Comparison of ENCODE assay signal across 23 cellular contexts in genomic region chr17:65533056-65533745, GRCh38. TPM values are rescaled to one million over a fixed set of nuclear protein-coding genes. Genes with fewer than 3 reads are reported as not detected.
DNase-seq lines count a peak whose midpoint lies in the region; ATAC-seq and TF ChIP-seq lines count a peak whose summit lies in the region.
"Had no signal": no experiment of that assay in that cellular context is flagged by ENCODE, and none has a peak within 500 bp of the region (broad histone marks: within the 10 kb centered on the region; RNA-seq: fewer than 3 reads in every experiment).

No MANE protein-coding gene starts in this region.

- intact Hi-C loops in Caco-2 (cut with micrococcal nuclease; ENCODE audit: unreplicated experiment) (no loop called here), posterior vena cava (cut with DNase I) (no loop called here)

- H3K27me3 Mint-ChIP-seq in Caco-2 (ENCODE audit: insufficient read depth, unreplicated experiment): no peaks in the 10 kb centered on the region
- H3K27me3 Mint-ChIP-seq: activated B cell treated with CpG ODN at 0.5 μM for 24 hours; activated CD8-positive, alpha-beta T cell treated with anti-CD3 and anti-CD28 coated beads for 36 hours; CD4-positive, alpha-beta T cell; memory B cell; naive B cell had no signal

- H3K27ac Mint-ChIP-seq in Caco-2 (ENCODE audit: unreplicated experiment): peak overlapping the region; percentile 70
- H3K27ac Mint-ChIP-seq: activated B cell treated with CpG ODN at 0.5 μM for 24 hours; activated CD8-positive, alpha-beta T cell treated with anti-CD3 and anti-CD28 coated beads for 36 hours; memory B cell had no signal

- H3K36me3 Mint-ChIP-seq in Caco-2 (ENCODE audit: insufficient read depth, unreplicated experiment): peaks cover 100% of the 10 kb centered on the region
- H3K36me3 Mint-ChIP-seq: memory B cell, naive B cell had no signal

- peak overlapping the region in 3 of 4 donors; percentile 76 to 78 (median 76) for H3K27ac ChIP-seq in gastroesophageal sphincter
- H3K27ac ChIP-seq: pancreas had no signal

- ATAC-seq in gastroesophageal sphincter: no peak
- no peak for ATAC-seq in GM18858 (IDR thresholded peaks at IDR 0.05; ENCODE audit: unreplicated experiment)
- no peak for ATAC-seq in HG02642 (IDR thresholded peaks at IDR 0.05; ENCODE audit: poor library complexity, unreplicated experiment)
- ATAC-seq: activated CD8-positive, alpha-beta T cell treated with anti-CD3 and anti-CD28 coated beads for 36 hours; HCT116 had no signal

- H3K27me3 ChIP-seq in Caco-2 (replicated peaks; ENCODE audit: control insufficient read depth, insufficient read depth, low read length) (no peaks in the 10 kb centered on the region), H7 (ENCODE audit: control insufficient read depth, insufficient read depth, low read length) (no peaks in the 10 kb centered on the region), gastroesophageal sphincter (no peaks in the 10 kb centered on the region)
- H3K27me3 ChIP-seq: pancreas, sigmoid colon had no signal

- no peak for DNase-seq in Caco-2
- peak; percentile 35 for DNase-seq in H7
- DNase-seq in posterior vena cava (ENCODE audit: low spot score): peak; percentile 64
- no peak for DNase-seq in NCI-H187 treated with DMSO at 0.1 percent for 48 hours (lab: John Stamatoyannopoulos, UW)
- DNase-seq: activated B cell treated with CpG ODN at 0.5 μM for 24 hours; activated CD8-positive, alpha-beta T cell treated with anti-CD3 and anti-CD28 coated beads for 36 hours; activated naive CD4-positive, alpha-beta T cell treated with Interleukin-2 at 50 U/mL for 16 hours; CD4-positive, alpha-beta T cell; cerebellar nuclear complex; erythroblast; foreskin melanocyte; hypothalamus; KG1; naive B cell; NCI-H146; NCI-H526; sigmoid colon had no signal

- TF ChIP-seq EP300 in gastroesophageal sphincter (IDR thresholded peaks at IDR 0.05): no peak

- no peak overlapping the region for H3K4me3 ChIP-seq in Caco-2 (ENCODE audit: low read depth, low read length)
- no peak overlapping the region for H3K4me3 ChIP-seq in H7 (ENCODE audit: insufficient read depth, low read depth, low read length)
- no peak overlapping the region for H3K4me3 ChIP-seq in gastroesophageal sphincter
- H3K4me3 ChIP-seq: pancreas, sigmoid colon had no signal

- TF ChIP-seq CTCF in Caco-2 (IDR thresholded peaks at IDR 0.05; ENCODE audit: insufficient read depth in 1 of 2, low read depth in 1 of 2, low read length in 1 of 2, severe bottlenecking in 1 of 2, unreplicated experiment in 1 of 2) (no peak), gastroesophageal sphincter (IDR thresholded peaks at IDR 0.05) (no peak)

- H3K4me1 ChIP-seq in Caco-2: peaks cover 60% of the 10 kb centered on the region
- H3K4me1 ChIP-seq in gastroesophageal sphincter: peaks cover 8 to 58% (median 23%) of the 10 kb centered on the region in 3 donors

- H3K36me3 ChIP-seq in Caco-2 (ENCODE audit: control insufficient read depth, insufficient read depth, low read length) (peaks cover 4% of the 10 kb centered on the region), H7 (replicated peaks; ENCODE audit: control insufficient read depth, insufficient read depth, low read length) (peaks cover 46% of the 10 kb centered on the region), gastroesophageal sphincter (peaks cover 0 to 86% of the 10 kb centered on the region in 2 donors)

- no peaks in the 10 kb centered on the region for H3K9me3 Mint-ChIP-seq in Caco-2 (ENCODE audit: unreplicated experiment)
- H3K9me3 Mint-ChIP-seq: activated B cell treated with CpG ODN at 0.5 μM for 24 hours; activated CD8-positive, alpha-beta T cell treated with anti-CD3 and anti-CD28 coated beads for 36 hours; CD4-positive, alpha-beta T cell; memory B cell; naive B cell had no signal

- 66% methylated on average over 7 of the region's 13 CpGs; no CpG with 5 or more reads in 1 of the 2 donors for WGBS in gastroesophageal sphincter (ENCODE audit: low coverage in 1 of 2), 2 donors

- TF ChIP-seq POLR2A in gastroesophageal sphincter (IDR thresholded peaks at IDR 0.05): no peak

- CTCF ChIA-PET in Caco-2 (lab: Charles Lee): no interaction called here

- H3K4me1 Mint-ChIP-seq in Caco-2 (ENCODE audit: low read depth, unreplicated experiment): peaks cover 51% of the 10 kb centered on the region
- H3K4me1 Mint-ChIP-seq: activated B cell treated with CpG ODN at 0.5 μM for 24 hours, memory B cell, naive B cell had no signal

- no peaks in the 10 kb centered on the region for H3K9me3 ChIP-seq in Caco-2
- no peaks in the 10 kb centered on the region for H3K9me3 ChIP-seq in gastroesophageal sphincter
- H3K9me3 ChIP-seq: pancreas, sigmoid colon had no signal

- no TSS peak for BruUV-seq in Caco-2 (replicated peaks; lab: Mats Ljungman, UMichigan)

- peak overlapping the region; percentile 20 for H3K4me3 Mint-ChIP-seq in Caco-2 (ENCODE audit: unreplicated experiment)
- H3K4me3 Mint-ChIP-seq: activated B cell treated with CpG ODN at 0.5 μM for 24 hours; activated CD8-positive, alpha-beta T cell treated with anti-CD3 and anti-CD28 coated beads for 36 hours; CD4-positive, alpha-beta T cell; memory B cell; naive B cell had no signal

- POLR2A ChIA-PET in Caco-2 (lab: Charles Lee): no interaction called here

RNA-seq across cellular contexts. Expression of gene AXIN2, which starts 28.2 kb away (rescaled TPM):
- total RNA-seq in Caco-2 (2022): 141 and 168 TPM in 2 replicates
- 34.8 and 36.1 TPM in 2 replicates for total RNA-seq in H7 (2014; rRNA removed; shearing (Covaris generic))
- 10 to 100 TPM; 17.2 to 49.6 (median 40.5) TPM for total RNA-seq in gastroesophageal sphincter
- 10 to 100 TPM; 21.2 to 23.5 TPM for total RNA-seq in posterior vena cava

Comparison
In these comparisons a context has a peak if more than half of its experiments do, and no peak if none do; other contexts are left out.
1. DNase-seq: peak in H7 (single experiment) and posterior vena cava (single experiment); none in Caco-2 (0 of 2) and NCI-H187 treated with DMSO at 0.1 percent for 48 hours (single experiment).